In genomic region chr4:80073362-80074008, GRCh38 we compare ENCODE assay signal across 8 cellular contexts. TPM values are rescaled to one million over a fixed set of nuclear protein-coding genes. Genes with fewer than 3 reads are reported as not detected.
DNase-seq lines count a peak whose midpoint lies in the region; ATAC-seq, FAIRE-seq and TF ChIP-seq lines count a peak whose summit lies in the region.

No MANE protein-coding gene starts in this region.

- no peaks in the 10 kb centered on the region for H3K9me2 ChIP-seq in DOHH2 (replicated peaks; ENCODE audit: control insufficient read depth, low read length)

- H3K36me3 ChIP-seq in DOHH2 (ENCODE audit: control insufficient read depth, low read length) (no peaks in the 10 kb centered on the region), HUES6 (ENCODE audit: control insufficient read depth, insufficient read depth, low read length) (0 out of 2 replicates have a peak, but pooled peaks cover 6% of the 10 kb centered on the region), stomach smooth muscle (ENCODE audit: control insufficient read depth in 2 of 2, insufficient read depth in 2 of 2, low read length in 2 of 2) (peaks cover 0 to 6% of the 10 kb centered on the region in 2 donors)

- H3K4me3 Mint-ChIP-seq in activated naive CD4-positive, alpha-beta T cell treated with anti-CD3 and anti-CD28 coated beads for 36 hours, result peak overlapping the region; percentile 84

- H3K9ac ChIP-seq in HUES6 (ENCODE audit: low read length) (no peak overlapping the region), stomach smooth muscle (ENCODE audit: low read length in 2 of 2) (peak overlapping the region in 1 of 2 donors; percentile 78)

- H3K27me3 ChIP-seq in DOHH2 (ENCODE audit: control insufficient read depth, low read length) (peaks cover 20% of the 10 kb centered on the region), HUES6 (ENCODE audit: control insufficient read depth, insufficient read depth, low read length) (peaks cover 13% of the 10 kb centered on the region; the same call in 1 of the 2 replicates), stomach smooth muscle (ENCODE audit: control insufficient read depth in 1 of 2, insufficient read depth in 2 of 2, low read length in 2 of 2) (no peaks in the 10 kb centered on the region)

- no peaks in the 10 kb centered on the region for H3K79me2 ChIP-seq in DOHH2 (ENCODE audit: control insufficient read depth, low read length)

- H3K36me3 Mint-ChIP-seq in activated naive CD4-positive, alpha-beta T cell treated with anti-CD3 and anti-CD28 coated beads for 36 hours (ENCODE audit: low read depth), result no peaks in the 10 kb centered on the region

- no peak for TF ChIP-seq CTCF in DOHH2 (IDR thresholded peaks at IDR 0.05; ENCODE audit: low read depth, low read length, poor library complexity, severe bottlenecking)

- no peaks in the 10 kb centered on the region for H4K20me1 ChIP-seq in DOHH2 (ENCODE audit: control insufficient read depth, insufficient read depth, low read depth, low read length)

- peak overlapping the region; percentile 71 for H3K4me3 ChIP-seq in DOHH2 (ENCODE audit: low read length)
- peak overlapping the region; percentile 90 for H3K4me3 ChIP-seq in HUES6 (ENCODE audit: low read depth, low read length)
- H3K4me3 ChIP-seq in iPS-11a (ENCODE audit: low read depth, low read length), result peak overlapping the region; percentile 77
- H3K4me3 ChIP-seq in stomach smooth muscle (ENCODE audit: low read length in 2 of 2), result peak overlapping the region; percentile 90

- peaks cover 81% of the 10 kb centered on the region for H3K4me1 Mint-ChIP-seq in activated naive CD4-positive, alpha-beta T cell treated with anti-CD3 and anti-CD28 coated beads for 36 hours (ENCODE audit: low read depth)

- peak; percentile 47 for ATAC-seq in GM21423 (IDR thresholded peaks at IDR 0.05; ENCODE audit: unreplicated experiment)
- no peak for ATAC-seq in activated CD4-positive, CD25-positive, alpha-beta regulatory T cell treated with anti-CD3 and anti-CD28 coated beads, Interleukin-2, amount 50 U/mL, for 24 hours

- CTCF ChIA-PET in activated naive CD4-positive, alpha-beta T cell treated with anti-CD3 and anti-CD28 coated beads for 36 hours (lab: Charles Lee), result interaction anchor here (0.5 to 1.7 kb wide), 6 partner anchors 13 to 110 kb away, joined by 3 to 5 read pairs (median 4); no protein-coding TSS in a partner anchor

- peaks cover 26% of the 10 kb centered on the region for H3K4me1 ChIP-seq in DOHH2 (ENCODE audit: control insufficient read depth, low read length)
- peaks cover 13% of the 10 kb centered on the region; the same call in 1 of the 2 replicates for H3K4me1 ChIP-seq in HUES6 (ENCODE audit: control insufficient read depth, insufficient read depth, low read length)
- no peaks in the 10 kb centered on the region for H3K4me1 ChIP-seq in stomach smooth muscle (ENCODE audit: control insufficient read depth, insufficient read depth, low read length)

- intact Hi-C loops in activated naive CD4-positive, alpha-beta T cell treated with anti-CD3 and anti-CD28 coated beads for 36 hours (cut with micrococcal nuclease), result loop anchor here (1.0 to 10.0 kb wide), 10 partner anchors 15 to 1419 kb away; partner anchors contain the start of genes BMP2K and PAQR3

- H3F3A ChIP-seq in DOHH2 (ENCODE audit: control insufficient read depth, insufficient read depth), result no peaks in the 10 kb centered on the region

- 0 out of 2 replicates have a peak overlapping the region, but pooled peaks have one; percentile 1 for H3K27ac ChIP-seq in DOHH2 (ENCODE audit: low read depth, low read length)
- no peak overlapping the region for H3K27ac ChIP-seq in HUES6 (ENCODE audit: low read depth, low read length)
- peak overlapping the region; percentile 89 for H3K27ac ChIP-seq in stomach smooth muscle (ENCODE audit: low read length)

- peaks cover 2% of the 10 kb centered on the region for H3K27me3 Mint-ChIP-seq in activated naive CD4-positive, alpha-beta T cell treated with anti-CD3 and anti-CD28 coated beads for 36 hours (ENCODE audit: low read depth)

- FAIRE-seq in urothelium cell line (lab: Jason Lieb, UNC), result no peak

- peak overlapping the region; percentile 46 for H3K27ac Mint-ChIP-seq in activated naive CD4-positive, alpha-beta T cell treated with anti-CD3 and anti-CD28 coated beads for 36 hours

- H3K9me3 ChIP-seq in DOHH2 (ENCODE audit: control insufficient read depth, insufficient read depth, low read length) (no peaks in the 10 kb centered on the region), HUES6 (ENCODE audit: control insufficient read depth, insufficient read depth, low read depth, low read length) (no peaks in the 10 kb centered on the region), stomach smooth muscle (ENCODE audit: control insufficient read depth in 2 of 2, low read length in 2 of 2) (no peaks in the 10 kb centered on the region)

- H3K4me2 ChIP-seq in DOHH2 (ENCODE audit: low read length), result peak overlapping the region; percentile 76

- no peaks in the 10 kb centered on the region for H3K9me3 Mint-ChIP-seq in activated naive CD4-positive, alpha-beta T cell treated with anti-CD3 and anti-CD28 coated beads for 36 hours

- peak; percentile 58 for DNase-seq in activated naive CD4-positive, alpha-beta T cell treated with anti-CD3 and anti-CD28 coated beads for 36 hours
- DNase-seq in urothelium cell line (ENCODE audit: low spot score), result no peak

RNA-seq across cellular contexts. Expression of gene ANTXR2, which starts 0.5 kb away (rescaled TPM):
- total RNA-seq in activated naive CD4-positive, alpha-beta T cell treated with anti-CD3 and anti-CD28 coated beads for 36 hours, result under 1 TPM; 0.50 to 0.79 TPM
